In genomic region chr20:22245139-22245538, GRCh38 we compare ENCODE assay signal across 27 cellular contexts.
DNase-seq lines count a peak whose midpoint lies in the region; ATAC-seq, FAIRE-seq and TF ChIP-seq lines count a peak whose summit lies in the region.
"Had no signal": no experiment of that assay in that cellular context is flagged by ENCODE, and none has a peak within 500 bp of the region (broad histone marks: within the 10 kb centered on the region; RNA-seq: fewer than 3 reads in every experiment).

No MANE protein-coding gene starts in this region.

- BruUV-seq in HepG2 (replicated peaks; lab: Mats Ljungman, UMichigan), result no TSS peak

- H3K23me2 ChIP-seq in H1 (ENCODE audit: low read depth, low read length), result no peaks in the 10 kb centered on the region

- ATAC-seq in HepG2 (peak; percentile 99), right lobe of liver (no peak)

- H3K79me1 ChIP-seq in H1 (ENCODE audit: low read depth, low read length), result no peaks in the 10 kb centered on the region
- H3K79me1 ChIP-seq in neuronal stem cell (ENCODE audit: low read depth, low read length), result no peaks in the 10 kb centered on the region

- H3K4me2 ChIP-seq in HepG2 (ENCODE audit: low read depth, low read length) (peak overlapping the region; percentile 41), H1 (ENCODE audit: insufficient read depth in 1 of 2, low read depth in 2 of 2, low read length in 2 of 2) (no peak overlapping the region), neuronal stem cell (ENCODE audit: insufficient read depth, low read length, poor library complexity, severe bottlenecking) (no peak overlapping the region)
- H3K4me2 ChIP-seq: BLaER1 had no signal

- H2BK12ac ChIP-seq in H1 (ENCODE audit: low read depth, low read length) (no peak overlapping the region), neuronal stem cell (ENCODE audit: low read length) (no peak overlapping the region)

- no peak overlapping the region for H3K27ac Mint-ChIP-seq in chondrocyte (ENCODE audit: unreplicated experiment)
- H3K27ac Mint-ChIP-seq: CD14-positive monocyte; CD4-positive, alpha-beta memory T cell; CD8-positive, alpha-beta memory T cell had no signal

- H2BK5ac ChIP-seq in H1 (ENCODE audit: low read depth, low read length) (no peak overlapping the region), neuronal stem cell (ENCODE audit: low read length) (no peak overlapping the region)

- intact Hi-C loops in HepG2 (cut with micrococcal nuclease; ENCODE audit: unreplicated experiment), result no loop called here
- intact Hi-C loops in right lobe of liver (cut with DNase I), result no loop called here
- intact Hi-C loops in head of caudate nucleus (cut with DNase I), result no loop called here

- H2AK5ac ChIP-seq in H1 (ENCODE audit: low read depth, low read length), result no peak overlapping the region
- H2AK5ac ChIP-seq in neuronal stem cell (ENCODE audit: low read depth, low read length), result no peak overlapping the region

- H3K14ac ChIP-seq in H1 (ENCODE audit: insufficient read length) (no peak overlapping the region), neuronal stem cell (ENCODE audit: low read length) (no peak overlapping the region)

- H3K23ac ChIP-seq in H1 (ENCODE audit: insufficient read length) (no peak overlapping the region), neuronal stem cell (ENCODE audit: low read depth, low read length, poor library complexity) (no peak overlapping the region)

- 0 out of 4 replicates have a peak, but pooled peaks of 1 of the 2 experiments have one; percentile 4 for TF ChIP-seq EP300 in HepG2 (IDR thresholded peaks at IDR 0.05; ENCODE audit: low read depth in 2 of 2, low read length in 2 of 2)
- TF ChIP-seq EP300 in HepG2 (CRISPR knock-in tag; IDR thresholded peaks at IDR 0.05; ENCODE audit: borderline replicate concordance), result no peak
- no peak for TF ChIP-seq EP300 in H1 (IDR thresholded peaks at IDR 0.05; ENCODE audit: borderline replicate concordance in 1 of 2, low read depth in 2 of 2, low read length in 2 of 2)

- H2AFZ ChIP-seq in HepG2 (ENCODE audit: low read length) (no peak overlapping the region), H1 (ENCODE audit: low read length) (peak overlapping the region; percentile 71; the same call in 1 of the 2 replicates), neuronal stem cell (ENCODE audit: low read length) (no peak overlapping the region)

- no peak overlapping the region for H3K27ac ChIP-seq in HepG2 (ENCODE audit: extremely low read length, insufficient read depth, low read length)
- H3K27ac ChIP-seq in right lobe of liver, result no peak overlapping the region
- no peak overlapping the region for H3K27ac ChIP-seq in H1 (ENCODE audit: low read depth, low read length)
- H3K27ac ChIP-seq in neuronal stem cell (replicated peaks; ENCODE audit: low read length), result no peak overlapping the region
- H3K27ac ChIP-seq: BLaER1 had no signal

- WGBS in HepG2 (ENCODE audit: low lambda C conversion rate), result under 1% methylated on average over 3 of the region's 3 CpGs
- WGBS in right lobe of liver (ENCODE audit: insufficient coverage, low coverage, low lambda C conversion rate, missing lambda C conversion rate), result 14% methylated on average over 3 of the region's 3 CpGs
- WGBS in H1 (ENCODE audit: extremely low coverage in 1 of 2, insufficient coverage in 1 of 2, insufficient read length in 1 of 2, insufficient replicate concordance in 2 of 2, low coverage in 1 of 2, low lambda C conversion rate in 2 of 2, missing lambda C conversion rate in 1 of 2), 2 experiments, result 87% methylated on average over 3 of the region's 3 CpGs; no CpG with 5 or more reads in 1 of the 2 experiments
- WGBS in neuronal stem cell (ENCODE audit: extremely low coverage in 2 of 2, insufficient read length in 2 of 2, insufficient replicate concordance in 1 of 2), 2 donors, result no CpG with 5 or more reads among the region's 3 CpGs

- H4K5ac ChIP-seq in H1 (ENCODE audit: insufficient read length, low read depth, low read length), result no peak overlapping the region

- no peaks in the 10 kb centered on the region for H3K36me3 ChIP-seq in HepG2 (replicated peaks in 1 of 2; ENCODE audit: control insufficient read depth in 1 of 2, insufficient read depth in 2 of 2, low read length in 2 of 2)
- no peaks in the 10 kb centered on the region for H3K36me3 ChIP-seq in right lobe of liver
- no peaks in the 10 kb centered on the region for H3K36me3 ChIP-seq in H1 (ENCODE audit: control insufficient read depth in 2 of 4, insufficient read depth in 4 of 4, low read length in 3 of 4)
- no peaks in the 10 kb centered on the region for H3K36me3 ChIP-seq in neuronal stem cell (replicated peaks in 1 of 2; ENCODE audit: control insufficient read depth in 2 of 2, insufficient read depth in 2 of 2, low read length in 2 of 2)
- H3K36me3 ChIP-seq: BE2C, BLaER1 had no signal

- peaks cover 18% of the 10 kb centered on the region for H3K4me1 ChIP-seq in HepG2 (ENCODE audit: insufficient read depth, low read length)
- H3K4me1 ChIP-seq in right lobe of liver, result no peaks in the 10 kb centered on the region
- H3K4me1 ChIP-seq in H1 (replicated peaks in 1 of 4; ENCODE audit: control insufficient read depth in 3 of 4, insufficient read depth in 4 of 4, low read length in 3 of 4), result no peaks in the 10 kb centered on the region
- H3K4me1 ChIP-seq in neuronal stem cell (ENCODE audit: control insufficient read depth in 2 of 2, insufficient read depth in 1 of 2, low read depth in 1 of 2, low read length in 2 of 2), result no peaks in the 10 kb centered on the region
- H3K4me1 ChIP-seq: BE2C, BLaER1 had no signal

- TF ChIP-seq RAD21 in HepG2 (CRISPR knock-in tag; IDR thresholded peaks at IDR 0.05) (no peak), H1 (IDR thresholded peaks at IDR 0.05 in 1 of 2, conservative IDR thresholded peaks at IDR 0.05 in 1 of 2; ENCODE audit: low read depth in 2 of 2, low read length in 2 of 2) (no peak)

- no peaks in the 10 kb centered on the region for H3K79me2 ChIP-seq in HepG2 (ENCODE audit: insufficient read depth, low read length)
- no peaks in the 10 kb centered on the region for H3K79me2 ChIP-seq in H1 (ENCODE audit: control insufficient read depth in 1 of 2, insufficient read depth in 2 of 2, low read length in 2 of 2)

- H3K4me3 ChIP-seq in HepG2 (replicated peaks in 1 of 3; ENCODE audit: insufficient read depth in 1 of 3, low read depth in 2 of 3, low read length in 3 of 3) (no peak overlapping the region), right lobe of liver (no peak overlapping the region), H1 (ENCODE audit: extremely low read depth in 1 of 4, insufficient read depth in 2 of 4, low read depth in 3 of 4, low read length in 4 of 4) (no peak overlapping the region), neuronal stem cell (ENCODE audit: low read length in 2 of 2) (no peak overlapping the region)
- H3K4me3 ChIP-seq: BLaER1, GM12878 had no signal

- no peaks in the 10 kb centered on the region for H4K20me1 ChIP-seq in HepG2 (ENCODE audit: insufficient read depth, low read length)
- H4K20me1 ChIP-seq in H1 (replicated peaks in 1 of 2; ENCODE audit: control insufficient read depth in 1 of 2, insufficient read depth in 2 of 2, low read length in 2 of 2), result no peaks in the 10 kb centered on the region
- H4K20me1 ChIP-seq: BLaER1 had no signal

- no peak overlapping the region for H3K18ac ChIP-seq in H1 (ENCODE audit: extremely low read depth, low read length)
- H3K18ac ChIP-seq in neuronal stem cell (ENCODE audit: low read length), result no peak overlapping the region

- H3K9ac ChIP-seq in HepG2 (ENCODE audit: insufficient read depth, low read depth, low read length) (no peak overlapping the region), H1 (replicated peaks in 1 of 4; ENCODE audit: extremely low read depth in 1 of 4, low read depth in 3 of 4, low read length in 3 of 4) (no peak overlapping the region), neuronal stem cell (ENCODE audit: low read depth, low read length, poor library complexity) (peak overlapping the region; percentile 6)
- H3K9ac ChIP-seq: BLaER1 had no signal

- in situ Hi-C loops in HepG2 (cut with HindIII; ENCODE audit: extremely low pct_ligation_motif_present, low pct_unique_long_range_greater_than_20kb), result loop anchor here (5.0 to 10.0 kb wide), 2 partner anchors 438 to 540 kb away; partner anchors contain the start of gene PAX1

- H3K4me1 Mint-ChIP-seq in chondrocyte (ENCODE audit: low read depth), result no peaks in the 10 kb centered on the region
- H3K4me1 Mint-ChIP-seq: CD14-positive monocyte; CD4-positive, alpha-beta memory T cell; CD4-positive, CD25-positive, alpha-beta regulatory T cell; CD8-positive, alpha-beta memory T cell had no signal

- no peak overlapping the region for H3K4me3 Mint-ChIP-seq in chondrocyte (ENCODE audit: unreplicated experiment)
- H3K4me3 Mint-ChIP-seq: CD14-positive monocyte; CD4-positive, alpha-beta memory T cell; CD4-positive, CD25-positive, alpha-beta regulatory T cell; CD8-positive, alpha-beta memory T cell had no signal

- CTCF ChIA-PET in HepG2 (lab: Yijun Ruan, JAX; ENCODE audit: low intra/inter-chr PET ratio, low total read pairs) (no interaction called here), H1 (lab: Charles Lee; ENCODE audit: partially characterized antibody) (interaction anchor here (1.0 to 2.0 kb wide), 3 partner anchors 66 to 140 kb away, joined by 3 to 5 read pairs (median 3); no protein-coding TSS in a partner anchor)

- 0 out of 2 replicates have a peak, but pooled peaks have one; percentile 16 for TF ChIP-seq CTCF in HepG2 (CRISPR knock-in tag; IDR thresholded peaks at IDR 0.05)
- no peak for TF ChIP-seq CTCF in right lobe of liver (IDR thresholded peaks at IDR 0.05)
- no peak for TF ChIP-seq CTCF in H1 (IDR thresholded peaks at IDR 0.05; ENCODE audit: control extremely low read depth in 1 of 3, insufficient read depth in 1 of 3, low read depth in 1 of 3, low read length in 3 of 3)
- no peak for TF ChIP-seq CTCF in chondrocyte (IDR thresholded peaks at IDR 0.05)

- H3K9me3 Mint-ChIP-seq in chondrocyte (ENCODE audit: low read depth), result no peaks in the 10 kb centered on the region
- H3K9me3 Mint-ChIP-seq: CD14-positive monocyte had no signal

- H3K27me3 Mint-ChIP-seq in chondrocyte (ENCODE audit: low read depth), result peaks cover 4% of the 10 kb centered on the region
- H3K27me3 Mint-ChIP-seq: CD4-positive, alpha-beta memory T cell; CD4-positive, CD25-positive, alpha-beta regulatory T cell; CD8-positive, alpha-beta memory T cell had no signal

- H4K91ac ChIP-seq in H1 (replicated peaks; ENCODE audit: insufficient read length, low read length) (no peak overlapping the region), neuronal stem cell (ENCODE audit: low read depth, low read length, poor library complexity) (no peak overlapping the region)

- H3K56ac ChIP-seq in H1 (replicated peaks; ENCODE audit: insufficient read length, low read depth, low read length), result no peak overlapping the region

- H2BK120ac ChIP-seq in H1 (replicated peaks; ENCODE audit: low read depth, low read length), result no peak overlapping the region
- H2BK120ac ChIP-seq in neuronal stem cell (ENCODE audit: low read depth, low read length), result no peak overlapping the region

- H2BK15ac ChIP-seq in H1 (ENCODE audit: low read length) (no peak overlapping the region), neuronal stem cell (ENCODE audit: low read length) (no peak overlapping the region)

- H3K4ac ChIP-seq in H1 (replicated peaks; ENCODE audit: insufficient read length, low read depth, low read length), result no peak overlapping the region
- H3K4ac ChIP-seq in neuronal stem cell (ENCODE audit: low read length), result no peak overlapping the region

- DNase-seq in HepG2 (ENCODE audit: low spot score) (peak; percentile 52), right lobe of liver (no peak), H1 (ENCODE audit: low read depth in 1 of 2, low spot score in 2 of 2) (no peak), neuronal stem cell (ENCODE audit: low spot score) (no peak), head of caudate nucleus (no peak), chondrocyte (ENCODE audit: low spot score) (no peak)
- DNase-seq: 8988T; ACHN; BE2C; C1 segment of cervical spinal cord; CD4-positive, alpha-beta memory T cell; CD4-positive, CD25-positive, alpha-beta regulatory T cell; CD8-positive, alpha-beta memory T cell; COR-L47; DMS 273 treated with DMSO at 0.1 percent for 48 hours; DMS153; DMS53; DMS79; DND-41; EL; GDM1 had no signal

- H2BK20ac ChIP-seq in H1 (ENCODE audit: low read length), result no peak overlapping the region

- H4K8ac ChIP-seq in H1 (ENCODE audit: extremely low read depth, insufficient read depth, low read length) (no peak overlapping the region), neuronal stem cell (ENCODE audit: low read depth, low read length) (no peak overlapping the region)

- POLR2A ChIA-PET in HepG2 (lab: Yijun Ruan, JAX), result no interaction called here
- POLR2A ChIA-PET in H1 (lab: Charles Lee; ENCODE audit: partially characterized antibody), result no interaction called here

- FAIRE-seq in HepG2 (lab: Jason Lieb, UNC) (peak; percentile 81), H1 (lab: Jason Lieb, UNC) (no peak)
- FAIRE-seq: A204.1, GM12878, GM12892, GM18507 had no signal

- H3K9me3 ChIP-seq in HepG2 (ENCODE audit: low read length) (no peaks in the 10 kb centered on the region), right lobe of liver (no peaks in the 10 kb centered on the region), H1 (ENCODE audit: insufficient read depth in 2 of 2, low read depth in 1 of 2, low read length in 1 of 2) (no peaks in the 10 kb centered on the region), neuronal stem cell (replicated peaks in 1 of 2; ENCODE audit: control insufficient read depth in 2 of 2, insufficient read depth in 1 of 2, low read depth in 1 of 2, low read length in 2 of 2) (no peaks in the 10 kb centered on the region)
- H3K9me3 ChIP-seq: BE2C, BLaER1 had no signal

- TF ChIP-seq POLR2A in HepG2 (IDR thresholded peaks at IDR 0.05; ENCODE audit: insufficient read depth in 1 of 2, low read depth in 2 of 2, low read length in 2 of 2), result no peak
- TF ChIP-seq POLR2A in right lobe of liver (IDR thresholded peaks at IDR 0.05), result no peak
- no peak for TF ChIP-seq POLR2A in H1 (IDR thresholded peaks at IDR 0.05; ENCODE audit: control extremely low read depth in 1 of 2, low read depth in 2 of 2, low read length in 2 of 2)

- no peaks in the 10 kb centered on the region for H3K36me3 Mint-ChIP-seq in chondrocyte (ENCODE audit: low read depth)
- H3K36me3 Mint-ChIP-seq: CD14-positive monocyte; CD4-positive, alpha-beta memory T cell; CD4-positive, CD25-positive, alpha-beta regulatory T cell; CD8-positive, alpha-beta memory T cell had no signal

- peaks cover 0 to under 1% of the 10 kb centered on the region in 2 experiments; a peak in 1 of 5 replicates for H3K27me3 ChIP-seq in HepG2 (ENCODE audit: control insufficient read depth in 1 of 2, insufficient read depth in 2 of 2, low read length in 2 of 2)
- H3K27me3 ChIP-seq in right lobe of liver, result no peaks in the 10 kb centered on the region
- H3K27me3 ChIP-seq in H1 (replicated peaks in 1 of 4; ENCODE audit: control insufficient read depth in 3 of 4, extremely low read depth in 1 of 4, insufficient read depth in 3 of 4, low read length in 3 of 4), result no peaks in the 10 kb centered on the region
- H3K27me3 ChIP-seq in neuronal stem cell (ENCODE audit: control insufficient read depth in 3 of 3, insufficient read depth in 3 of 3, low read depth in 1 of 3, low read length in 3 of 3), result no peaks in the 10 kb centered on the region
- H3K27me3 ChIP-seq: BE2C, BLaER1 had no signal

Comparison
In these comparisons a context has a peak if more than half of its experiments do, and no peak if none do; other contexts are left out.
1. Of the 41 proteins assayed by ChIP-seq in both HepG2 and H1: peak only in HepG2: CTCF, HDAC2, MAX, RNF2 and USF2; only in H1: none; in both: none; in neither: 33; mixed calls (peak in some experiments, not most) for 3.